17 cellular contexts compared by ENCODE assay signal in the genomic region with DNA sequence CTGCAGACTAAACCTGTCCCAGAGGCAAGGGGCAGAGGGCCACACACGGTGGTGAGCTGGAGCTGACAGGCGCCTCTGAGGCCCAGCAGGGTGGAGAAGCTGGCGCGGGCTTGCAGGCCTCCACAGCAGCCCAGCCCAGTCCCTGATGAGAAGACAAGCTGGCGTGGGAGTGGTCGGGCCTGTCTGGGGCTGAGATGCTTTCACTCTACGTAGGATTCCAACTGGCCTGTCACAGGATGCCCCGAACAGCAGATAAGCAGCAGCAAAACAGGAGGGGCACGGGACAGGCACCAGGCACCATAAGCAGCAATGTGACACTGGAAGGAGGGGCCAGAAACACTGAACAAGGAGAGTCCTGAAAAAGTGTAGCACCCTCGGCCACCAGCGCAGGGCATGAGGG. TPM values are rescaled to one million over a fixed set of nuclear protein-coding genes. Genes with fewer than 3 reads are reported as not detected.
DNase-seq lines count a peak whose midpoint lies in the region; FAIRE-seq and TF ChIP-seq lines count a peak whose summit lies in the region.
"Had no signal": no experiment of that assay in that cellular context is flagged by ENCODE, and none has a peak within 500 bp of the region (broad histone marks: within the 10 kb centered on the region; RNA-seq: fewer than 3 reads in every experiment).

No MANE protein-coding gene starts in this region.

- peaks cover 22% of the 10 kb centered on the region for H3K4me1 ChIP-seq in ectodermal cell (ENCODE audit: control insufficient read depth, insufficient read depth, low read length)
- H3K4me1 ChIP-seq in uterus: no peaks in the 10 kb centered on the region

- intact Hi-C loops in uterus (cut with DNase I; ENCODE audit: low total_unique reads): no loop called here

- no peak for TF ChIP-seq POLR2A in uterus (IDR thresholded peaks at IDR 0.05)

- WGBS in ectodermal cell, 2 experiments: 23 to 28% methylated on average over 11 of the region's 11 CpGs

- H3K4me3 ChIP-seq in ectodermal cell (ENCODE audit: insufficient read depth, low read depth, low read length) (no peak overlapping the region), uterus (no peak overlapping the region)
- H3K4me3 ChIP-seq: skin epidermis had no signal

- H3K9me3 ChIP-seq in ectodermal cell (ENCODE audit: control insufficient read depth, low read length) (no peaks in the 10 kb centered on the region), uterus (no peaks in the 10 kb centered on the region)

- H3K27me3 ChIP-seq in ectodermal cell (ENCODE audit: control insufficient read depth, insufficient read depth, low read length, poor library complexity, severe bottlenecking) (no peaks in the 10 kb centered on the region), uterus (no peaks in the 10 kb centered on the region)

- no peak for TF ChIP-seq CTCF in uterus (IDR thresholded peaks at IDR 0.05)

- H3K27ac ChIP-seq in ectodermal cell (ENCODE audit: insufficient read depth, low read depth, low read length, poor library complexity, severe bottlenecking) (peak overlapping the region; percentile 66), uterus (peak overlapping the region; percentile 12 to 46)
- H3K27ac ChIP-seq: 22Rv1 had no signal

- no peak for FAIRE-seq in frontal cortex (lab: Jason Lieb, UNC)
- FAIRE-seq: colon, keratinocyte had no signal

- DNase-seq in DMS 273 (lab: John Stamatoyannopoulos, UW; ENCODE audit: unreplicated experiment): peak; percentile 52
- no peak for DNase-seq in DMS 273 treated with DMSO at 0.1 percent for 48 hours (lab: John Stamatoyannopoulos, UW)
- DNase-seq in kidney glomerular epithelial cell (lab: John Stamatoyannopoulos, UW): peak; percentile 24
- peak; percentile 55 to 73 for DNase-seq in uterus
- DNase-seq in NCI-H774 (lab: John Stamatoyannopoulos, UW): no peak
- DNase-seq in frontal cortex (ENCODE audit: low spot score in 2 of 2): no peak
- no peak for DNase-seq in glomerular visceral epithelial cell (ENCODE audit: extremely low spot score)
- DNase-seq: activated CD4-positive, CD25-positive, alpha-beta regulatory T cell treated with anti-CD3 and anti-CD28 coated beads, Interleukin-2, amount 50 U/mL, for 72 hours; activated T-cell treated with anti-CD3 and anti-CD28 coated beads for 4 hours; COR-L47; NCI-H1417 treated with DMSO at 0.1 percent for 48 hours; substantia nigra had no signal

- no peaks in the 10 kb centered on the region for H3K36me3 ChIP-seq in ectodermal cell (ENCODE audit: control insufficient read depth, insufficient read depth, low read length)
- H3K36me3 ChIP-seq in uterus: no peaks in the 10 kb centered on the region

RNA-seq across cellular contexts. Expression of gene PEMT, which starts 40.1 kb away (rescaled TPM):
- polyA plus RNA-seq in ectodermal cell (2013, experiment 1 of 4): 38.8 TPM
- polyA plus RNA-seq in ectodermal cell (2013, experiment 2 of 4): 40.5 TPM
- polyA plus RNA-seq in ectodermal cell (2013, experiment 3 of 4): 42.7 TPM
- polyA plus RNA-seq in ectodermal cell (2013, experiment 4 of 4): 51.1 TPM
- total RNA-seq in uterus: 10 to 100 TPM; 26.3 to 61.7 (median 32.2) TPM
- total RNA-seq in frontal cortex: 17.1 TPM

RNA-seq across cellular contexts. Expression of gene RASD1, which starts 55.2 kb away (rescaled TPM):
- 2.5 TPM for polyA plus RNA-seq in ectodermal cell (2013, experiment 1 of 4)
- polyA plus RNA-seq in ectodermal cell (2013, experiment 2 of 4): 2.9 TPM
- 2.6 TPM for polyA plus RNA-seq in ectodermal cell (2013, experiment 3 of 4)
- 3.6 TPM for polyA plus RNA-seq in ectodermal cell (2013, experiment 4 of 4)
- total RNA-seq in uterus: 10 to 100 TPM in 1 of 4 donors, 1 to 10 TPM in 2, under 1 TPM in 1; 0.59 to 12.7 (median 7.4) TPM
- total RNA-seq in frontal cortex: 11.0 TPM

Comparison
In these comparisons a context has a peak if more than half of its experiments do, and no peak if none do; other contexts are left out.
1. DNase-seq: peak in DMS 273 (single experiment), kidney glomerular epithelial cell (single experiment) and uterus (2 of 2); none in DMS 273 treated with DMSO at 0.1 percent for 48 hours (single experiment), NCI-H774 (single experiment), frontal cortex (0 of 2) and glomerular visceral epithelial cell (single experiment).